In the genomic region with DNA sequence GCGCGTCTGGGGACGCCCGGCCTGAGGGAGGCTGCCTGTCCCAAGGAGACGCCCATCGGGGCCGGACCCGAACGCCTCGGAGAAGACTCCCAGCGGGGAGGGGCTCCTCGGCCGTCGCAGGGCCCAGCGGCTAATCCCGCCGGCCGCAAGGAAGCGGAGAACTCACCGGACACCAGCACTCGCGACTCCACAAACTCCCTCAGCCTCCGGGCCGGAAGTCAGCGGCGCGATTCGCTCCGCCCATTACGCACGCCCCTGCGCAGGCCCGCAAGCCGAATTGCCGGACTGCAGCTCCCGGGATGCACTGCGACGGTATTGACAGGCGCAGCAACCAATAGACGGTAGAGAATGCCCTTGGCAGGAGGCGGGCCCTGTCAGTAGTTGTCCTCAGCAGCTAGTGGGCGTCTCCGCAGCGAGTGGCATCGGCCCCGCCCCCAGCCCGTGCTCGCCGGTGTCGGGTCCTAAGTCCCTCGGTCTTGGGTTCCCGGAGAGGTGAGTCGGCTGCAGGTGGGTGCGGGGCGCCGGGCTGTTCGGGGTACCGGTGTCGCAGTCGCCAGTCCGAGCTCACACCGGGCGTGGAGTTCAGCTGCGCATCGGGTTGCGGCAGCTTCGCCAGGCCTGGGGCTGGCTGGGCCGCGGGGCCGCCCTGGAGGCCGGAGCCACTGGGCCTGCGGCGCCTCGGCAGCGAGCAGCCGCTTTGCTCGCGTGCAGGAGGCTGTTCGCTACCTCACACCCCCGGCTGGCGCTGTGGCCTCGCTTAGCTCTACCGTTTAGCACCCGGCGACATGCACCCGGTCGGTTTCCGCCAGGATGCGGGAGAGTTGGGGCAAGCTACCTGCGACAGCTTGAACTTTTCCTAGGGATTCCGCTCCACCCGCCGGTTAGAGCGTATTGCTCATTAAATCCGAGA, we compare ENCODE assay signal across 8 cellular contexts. TPM values are rescaled to one million over a fixed set of nuclear protein-coding genes. Genes with fewer than 3 reads are reported as not detected.
DNase-seq lines count a peak whose midpoint lies in the region; ATAC-seq, FAIRE-seq and TF ChIP-seq lines count a peak whose summit lies in the region.

A gene (plus strand): TSS at position 437 of the 910 bp plus-strand sequence. CDS start 790 bp downstream, outside the sequence.
A gene (minus strand): TSS at position 226 of the 910 bp plus-strand sequence. CDS start 3,447 bp downstream, outside the sequence.

- peak within 1 kb of the TSS; percentile 79 for H4K91ac ChIP-seq in H1 (replicated peaks; ENCODE audit: insufficient read length, low read length)

- H2BK5ac ChIP-seq in H1 (ENCODE audit: low read depth, low read length): peak within 1 kb of the TSS; percentile 52; the same call in 1 of the 2 replicates
- H2BK5ac ChIP-seq in mesendoderm (ENCODE audit: low read length): no peak within 1 kb of the TSS

- H3K79me2 ChIP-seq in H1 (ENCODE audit: control insufficient read depth in 1 of 2, insufficient read depth in 2 of 2, low read length in 2 of 2): peaks cover 0 to 23% of the 10 kb centered on the region in 2 experiments; a peak in 2 of 4 replicates
- peaks cover 6% of the 10 kb centered on the region for H3K79me2 ChIP-seq in mesendoderm (ENCODE audit: control insufficient read depth, insufficient read depth, low read length)

- H3K27me3 ChIP-seq in H1 (replicated peaks in 1 of 4; ENCODE audit: control insufficient read depth in 3 of 4, extremely low read depth in 1 of 4, insufficient read depth in 3 of 4, low read length in 3 of 4) (no peaks in the 10 kb centered on the region), mesendoderm (ENCODE audit: insufficient read depth, low read length, poor library complexity) (no peaks in the 10 kb centered on the region)

- no peak within 1 kb of the TSS for H3K23ac ChIP-seq in H1 (ENCODE audit: insufficient read length)
- peak within 1 kb of the TSS; percentile 94 for H3K23ac ChIP-seq in mesendoderm (ENCODE audit: low read length)

- H3K56ac ChIP-seq in H1 (replicated peaks; ENCODE audit: insufficient read length, low read depth, low read length) (no peak within 1 kb of the TSS), mesendoderm (ENCODE audit: low read length) (peak within 1 kb of the TSS; percentile 97)

- no peak for FAIRE-seq in H1 (lab: Jason Lieb, UNC)

- no peak within 1 kb of the TSS for H3K14ac ChIP-seq in H1 (ENCODE audit: insufficient read length)

- no peak within 1 kb of the TSS for H2BK20ac ChIP-seq in H1 (ENCODE audit: low read length)

- peaks cover 14 to 23% of the 10 kb centered on the region in 2 experiments; a peak in 3 of 4 replicates for H3K9me3 ChIP-seq in H1 (ENCODE audit: insufficient read depth in 2 of 2, low read depth in 1 of 2, low read length in 1 of 2)

- CTCF ChIA-PET in H1 (lab: Charles Lee; ENCODE audit: partially characterized antibody): interaction anchor here (0.5 to 1.3 kb wide), 5 partner anchors 17 to 134 kb away, joined by 3 to 5 read pairs (median 3); no protein-coding TSS in a partner anchor

- H3K79me1 ChIP-seq in H1 (ENCODE audit: low read depth, low read length) (peaks cover 2% of the 10 kb centered on the region), mesendoderm (ENCODE audit: low read length) (peaks cover 24% of the 10 kb centered on the region)

- H4K5ac ChIP-seq in H1 (ENCODE audit: insufficient read length, low read depth, low read length): no peak within 1 kb of the TSS
- no peak within 1 kb of the TSS for H4K5ac ChIP-seq in mesendoderm (ENCODE audit: low read length)

- no peak; a peak in 1 of 4 replicates for TF ChIP-seq RAD21 in H1 (IDR thresholded peaks at IDR 0.05 in 1 of 2, conservative IDR thresholded peaks at IDR 0.05 in 1 of 2; ENCODE audit: low read depth in 2 of 2, low read length in 2 of 2)

- peaks cover 9% of the 10 kb centered on the region for H3K23me2 ChIP-seq in H1 (ENCODE audit: low read depth, low read length)

- H3K4me3 ChIP-seq in H1 (ENCODE audit: extremely low read depth in 1 of 4, insufficient read depth in 2 of 4, low read depth in 3 of 4, low read length in 4 of 4): peak within 1 kb of the TSS; percentile 86 to 89 (median 87)
- H3K4me3 ChIP-seq in mesendoderm (ENCODE audit: low read length): peak within 1 kb of the TSS; percentile 99

- peak within 1 kb of the TSS; percentile 75 to 85 (median 78) for H3K9ac ChIP-seq in H1 (replicated peaks in 1 of 4; ENCODE audit: extremely low read depth in 1 of 4, low read depth in 3 of 4, low read length in 3 of 4)
- H3K9ac ChIP-seq in mesendoderm (ENCODE audit: low read length): peak within 1 kb of the TSS; percentile 98

- TF ChIP-seq EP300 in H1 (IDR thresholded peaks at IDR 0.05; ENCODE audit: borderline replicate concordance in 1 of 2, low read depth in 2 of 2, low read length in 2 of 2): no peak

- no peak within 1 kb of the TSS for H3K27ac ChIP-seq in H1 (ENCODE audit: low read depth, low read length)
- peak within 1 kb of the TSS; percentile 88 for H3K27ac ChIP-seq in mesendoderm (ENCODE audit: low read depth, low read length)

- peak within 1 kb of the TSS; percentile 89 for H3K18ac ChIP-seq in H1 (ENCODE audit: extremely low read depth, low read length)
- peak within 1 kb of the TSS; percentile 45 for H3K18ac ChIP-seq in mesendoderm (ENCODE audit: low read length)

- peaks cover 0 to 2% (median 0%) of the 10 kb centered on the region in 4 experiments; a peak in 2 of 7 replicates for H3K4me1 ChIP-seq in H1 (replicated peaks in 1 of 4; ENCODE audit: control insufficient read depth in 3 of 4, insufficient read depth in 4 of 4, low read length in 3 of 4)
- H3K4me1 ChIP-seq in mesendoderm (ENCODE audit: control insufficient read depth, low read depth, low read length): no peaks in the 10 kb centered on the region

- POLR2A ChIA-PET in H1 (lab: Charles Lee; ENCODE audit: partially characterized antibody): interaction anchor here (0.7 to 3.1 kb wide), 11 partner anchors 9 to 166 kb away, joined by 3 to 14 read pairs (median 3); a partner anchor contains a TSS

- H2BK12ac ChIP-seq in H1 (ENCODE audit: low read depth, low read length): no peak within 1 kb of the TSS

- ATAC-seq in GM21360 (IDR thresholded peaks at IDR 0.05; ENCODE audit: unreplicated experiment): peak; percentile 95

- H2AK5ac ChIP-seq in H1 (ENCODE audit: low read depth, low read length) (no peak within 1 kb of the TSS), mesendoderm (ENCODE audit: low read length) (no peak within 1 kb of the TSS)

- TF ChIP-seq POLR2A in H1 (IDR thresholded peaks at IDR 0.05; ENCODE audit: control extremely low read depth in 1 of 2, low read depth in 2 of 2, low read length in 2 of 2): peak in 1 of 2 experiments; percentile 73; a peak in 2 of 3 replicates

- H3K4me2 ChIP-seq in H1 (ENCODE audit: insufficient read depth in 1 of 2, low read depth in 2 of 2, low read length in 2 of 2) (peak within 1 kb of the TSS; percentile 83 to 93), mesendoderm (ENCODE audit: low read length) (peak within 1 kb of the TSS; percentile 71)

- WGBS in H1 (ENCODE audit: extremely low coverage in 1 of 2, insufficient coverage in 1 of 2, insufficient read length in 1 of 2, insufficient replicate concordance in 2 of 2, low coverage in 1 of 2, low lambda C conversion rate in 2 of 2, missing lambda C conversion rate in 1 of 2), 2 experiments: 1% methylated on average over 89 of the region's 95 CpGs; no CpG with 5 or more reads in 1 of the 2 experiments
- WGBS in mesendoderm (ENCODE audit: extremely low coverage, insufficient coverage, low lambda C conversion rate): no CpG with 5 or more reads among the region's 95 CpGs

- H3K36me3 ChIP-seq in H1 (ENCODE audit: control insufficient read depth in 2 of 4, insufficient read depth in 4 of 4, low read length in 3 of 4): peaks cover 6 to 41% (median 30%) of the 10 kb centered on the region in 4 experiments; a peak in 7 of 8 replicates
- peaks cover 4% of the 10 kb centered on the region for H3K36me3 ChIP-seq in mesendoderm (ENCODE audit: control insufficient read depth, insufficient read depth, low read length)

- H4K8ac ChIP-seq in H1 (ENCODE audit: extremely low read depth, insufficient read depth, low read length) (peak within 1 kb of the TSS; percentile 53; the same call in 1 of the 2 replicates), mesendoderm (ENCODE audit: low read depth, low read length) (peak within 1 kb of the TSS; percentile 79)

- H2BK120ac ChIP-seq in H1 (replicated peaks; ENCODE audit: low read depth, low read length) (no peak within 1 kb of the TSS), mesendoderm (ENCODE audit: low read depth, low read length) (no peak within 1 kb of the TSS)

- H2BK15ac ChIP-seq in H1 (ENCODE audit: low read length) (no peak within 1 kb of the TSS), mesendoderm (replicated peaks; ENCODE audit: low read depth) (no peak within 1 kb of the TSS)

- H4K20me1 ChIP-seq in H1 (replicated peaks in 1 of 2; ENCODE audit: control insufficient read depth in 1 of 2, insufficient read depth in 2 of 2, low read length in 2 of 2): no peaks in the 10 kb centered on the region

- H2AFZ ChIP-seq in H1 (ENCODE audit: low read length): peak within 1 kb of the TSS; percentile 55

- H3K4ac ChIP-seq in H1 (replicated peaks; ENCODE audit: insufficient read length, low read depth, low read length) (peak within 1 kb of the TSS; percentile 97), mesendoderm (ENCODE audit: low read depth, low read length) (peak within 1 kb of the TSS; percentile 23)

- DNase-seq in COR-L47 (lab: John Stamatoyannopoulos, UW) (peak; percentile 99), HT1080 (ENCODE audit: low read depth) (peak; percentile 99), NOMO-1 treated with DMSO at 0.1 percent for 48 hours (lab: John Stamatoyannopoulos, UW; ENCODE audit: unreplicated experiment) (peak; percentile 99), H1 (ENCODE audit: low read depth in 1 of 2, low spot score in 2 of 2) (peak; percentile 99), mesendoderm (peak; percentile 100)
- DNase-seq in activated CD8-positive, alpha-beta memory T cell treated with anti-CD3 and anti-CD28 coated beads for 4 hours (ENCODE audit: low read depth in 2 of 2): peak; percentile 97
- DNase-seq in stimulated activated CD8-positive, alpha-beta memory T cell treated with anti-CD3 and anti-CD28 coated beads, Interleukin-15, amount 100 ng/mL, for 1 hour (ENCODE audit: low read depth): peak; percentile 98

- TF ChIP-seq CTCF in H1 (IDR thresholded peaks at IDR 0.05; ENCODE audit: control extremely low read depth in 1 of 3, insufficient read depth in 1 of 3, low read depth in 1 of 3, low read length in 3 of 3): no peak

RNA-seq across cellular contexts. Expression of the first gene that starts in this region (rescaled TPM):
- total RNA-seq in HT1080 (2014; rRNA removed; shearing (Covaris generic)): 9.7 and 15.1 TPM in 2 replicates
- polyA plus RNA-seq in HT1080 (2015; cell fraction: cytosol; rRNA removed): 11.4 and 15.0 TPM in 2 replicates
- polyA plus RNA-seq in HT1080 (2015; cell fraction: nucleus; rRNA removed): 17.7 and 20.1 TPM in 2 replicates
- total RNA-seq in H1 (2021; fragmentation: NEBNext Ultra II Directional; extraction: Animal tissue kit (Norgen Biotek cat#: 25700)): 12.2 and 12.7 TPM in 2 replicates
- polyA plus RNA-seq in H1 (2011; rRNA removed): 9.1 and 10.9 TPM in 2 replicates
- polyA plus RNA-seq in H1 (2011; cell fraction: cytosol; rRNA removed): 13.0 TPM
- 12.6 TPM for polyA plus RNA-seq in H1 (2011; cell fraction: nucleus; rRNA removed)
- polyA plus RNA-seq in H1 (2012, experiment 1 of 2): 8.4 to 11.7 TPM (median 10.8 TPM) in 4 replicates
- polyA plus RNA-seq in H1 (2012, experiment 2 of 2): 8.6 TPM
- 12.2 TPM for polyA plus RNA-seq in H1 (2013, experiment 1 of 2)
- polyA plus RNA-seq in H1 (2013, experiment 2 of 2): 11.6 TPM
- 8.5 and 9.8 TPM in 2 replicates for polyA minus RNA-seq in H1 (2011; rRNA and poly(A)+ RNA removed)
- 5.7 TPM for polyA minus RNA-seq in H1 (2011; cell fraction: cytosol; rRNA and poly(A)+ RNA removed)
- polyA minus RNA-seq in H1 (2011; cell fraction: nucleus; rRNA and poly(A)+ RNA removed): 15.9 TPM
- polyA plus RNA-seq in mesendoderm (2013, experiment 1 of 2): 9.1 TPM
- polyA plus RNA-seq in mesendoderm (2013, experiment 2 of 2): 9.2 TPM

RNA-seq across cellular contexts. Expression of the second gene that starts in this region (rescaled TPM):
- total RNA-seq in HT1080 (2014; rRNA removed; shearing (Covaris generic)): 13.5 and 15.3 TPM in 2 replicates
- polyA plus RNA-seq in HT1080 (2015; cell fraction: cytosol; rRNA removed): 17.1 and 17.6 TPM in 2 replicates
- polyA plus RNA-seq in HT1080 (2015; cell fraction: nucleus; rRNA removed): 20.2 and 22.5 TPM in 2 replicates
- total RNA-seq in H1 (2021; fragmentation: NEBNext Ultra II Directional; extraction: Animal tissue kit (Norgen Biotek cat#: 25700)): 22.0 and 22.6 TPM in 2 replicates
- 9.6 and 13.4 TPM in 2 replicates for polyA plus RNA-seq in H1 (2011; rRNA removed)
- polyA plus RNA-seq in H1 (2011; cell fraction: cytosol; rRNA removed): 15.7 TPM
- 14.9 TPM for polyA plus RNA-seq in H1 (2011; cell fraction: nucleus; rRNA removed)
- 11.0 to 15.1 TPM (median 14.2 TPM) in 4 replicates for polyA plus RNA-seq in H1 (2012, experiment 1 of 2)
- 2.2 TPM for polyA plus RNA-seq in H1 (2012, experiment 2 of 2)
- 12.7 TPM for polyA plus RNA-seq in H1 (2013, experiment 1 of 2)
- 13.4 TPM for polyA plus RNA-seq in H1 (2013, experiment 2 of 2)
- polyA minus RNA-seq in H1 (2011; rRNA and poly(A)+ RNA removed): 23.6 and 25.8 TPM in 2 replicates
- polyA minus RNA-seq in H1 (2011; cell fraction: cytosol; rRNA and poly(A)+ RNA removed): 7.7 TPM
- polyA minus RNA-seq in H1 (2011; cell fraction: nucleus; rRNA and poly(A)+ RNA removed): 12.2 TPM
- 9.3 TPM for polyA plus RNA-seq in mesendoderm (2013, experiment 1 of 2)
- polyA plus RNA-seq in mesendoderm (2013, experiment 2 of 2): 9.7 TPM
